In genomic region chr20:63163596-63164560, GRCh38 we compare ENCODE assay signal across 13 cellular contexts.
A peak's percentile ranks its signal among the peaks of the same experiment; 100 is the strongest.
DNase-seq lines count a peak whose midpoint lies in the region; ATAC-seq and TF ChIP-seq lines count a peak whose summit lies in the region.
"Had no signal": no experiment of that assay in that cellular context is flagged by ENCODE, and none has a peak within 500 bp of the region (broad histone marks: within the 10 kb centered on the region; RNA-seq: fewer than 3 reads in every experiment).

No MANE protein-coding gene starts in this region.

- ATAC-seq in HG03457 (IDR thresholded peaks at IDR 0.05; ENCODE audit: unreplicated experiment) = no peak
- ATAC-seq: left lung; stimulated activated naive CD8-positive, alpha-beta T cell treated with anti-CD3 and anti-CD28 coated beads, Interleukin-15, Interleukin-2, amounts not matched to agents 100 U/mL and 50 U/mL, for 24 hours had no signal

- CTCF ChIA-PET in RWPE1 (lab: Yijun Ruan, JAX) = interaction anchor here (0.5 kb wide), 1 partner anchor 108 kb away, joined by 3 read pairs; no protein-coding TSS in a partner anchor

- DNase-seq in NCI-H748 (lab: John Stamatoyannopoulos, UW; ENCODE audit: unreplicated experiment) = peak; percentile 28
- no peak for DNase-seq in NCI-H748 treated with DMSO at 0.1 percent for 48 hours (lab: John Stamatoyannopoulos, UW)
- DNase-seq in NCI-H2227 treated with DMSO at 0.1 percent for 48 hours (lab: John Stamatoyannopoulos, UW) = peak; percentile 19
- DNase-seq in hypothalamus (lab: John Stamatoyannopoulos, UW) = peak in 34 of 51 donors; percentile 11 to 84 (median 54)
- DNase-seq in superior temporal gyrus (ENCODE audit: extremely low spot score) = peak; percentile 60
- DNase-seq in hepatic stellate cell (ENCODE audit: low spot score) = no peak
- no peak for DNase-seq in RWPE1 (ENCODE audit: low spot score)
- DNase-seq: activated CD4-positive, alpha-beta T cell treated with anti-CD3 and anti-CD28 coated beads, Interleukin-2, amount 50 U/mL, for 4 hours; CD4-positive, alpha-beta T cell; NCI-H146; stimulated activated naive CD8-positive, alpha-beta T cell treated with anti-CD3 and anti-CD28 coated beads, Interleukin-15, Interleukin-2, amounts not matched to agents 100 U/mL and 50 U/mL, for 24 hours had no signal

- no peak overlapping the region for H3K27ac ChIP-seq in RWPE1
- H3K27ac ChIP-seq: left lung had no signal

- no peak for TF ChIP-seq CTCF in RWPE1 (conservative IDR thresholded peaks at IDR 0.05; ENCODE audit: low read depth)

- POLR2A ChIA-PET in RWPE1 (lab: Yijun Ruan, JAX; ENCODE audit: low non-redundant PET) = no interaction called here

Comparison
In these comparisons a context has a peak if more than half of its experiments do, and no peak if none do; other contexts are left out.
1. DNase-seq: peak in NCI-H748 (single experiment), NCI-H2227 treated with DMSO at 0.1 percent for 48 hours (single experiment), hypothalamus (34 of 51) and superior temporal gyrus (single experiment); none in NCI-H748 treated with DMSO at 0.1 percent for 48 hours (single experiment), hepatic stellate cell (single experiment) and RWPE1 (single experiment).